In genomic region chr4:83282049-83282535, GRCh38 we compare ENCODE assay signal across 8 cellular contexts. TPM values are rescaled to one million over a fixed set of nuclear protein-coding genes. Genes with fewer than 3 reads are reported as not detected.
DNase-seq lines count a peak whose midpoint lies in the region; ATAC-seq, FAIRE-seq and TF ChIP-seq lines count a peak whose summit lies in the region.
"Had no signal": no experiment of that assay in that cellular context is flagged by ENCODE, and none has a peak within 500 bp of the region (broad histone marks: within the 10 kb centered on the region; RNA-seq: fewer than 3 reads in every experiment).

No MANE protein-coding gene starts in this region.

- peak; percentile 15 for DNase-seq in Daoy (ENCODE audit: low read depth)
- peak; percentile 19 for DNase-seq in HTR-8/SVneo (ENCODE audit: insufficient read length, low spot score)
- no peak for DNase-seq in RWPE2 (ENCODE audit: low spot score)
- DNase-seq in activated naive CD8-positive, alpha-beta T cell treated with anti-CD3 and anti-CD28 coated beads, Interleukin-2, amount 50 U/mL, for 16 hours (ENCODE audit: low read depth, low spot score) = peak; percentile 35
- peak; percentile 85 for DNase-seq in inferior parietal cortex (ENCODE audit: extremely low spot score)
- DNase-seq in stimulated activated CD4-positive, alpha-beta T cell treated with anti-CD3 and anti-CD28 coated beads, Interleukin-4, amount 100 ng/mL, for 1 hour = peak; percentile 16

- H3K4me1 ChIP-seq in RWPE2 (ENCODE audit: insufficient read depth, poor library complexity, severe bottlenecking) = peaks cover 14% of the 10 kb centered on the region

- H3K27me3 ChIP-seq in RWPE2 (ENCODE audit: insufficient read depth, poor library complexity, severe bottlenecking) = no peaks in the 10 kb centered on the region

- no peak overlapping the region for H3K27ac ChIP-seq in RWPE2 (ENCODE audit: poor library complexity, severe bottlenecking)
- H3K27ac ChIP-seq: epithelial cell of prostate had no signal

- no peak overlapping the region for H3K4me3 ChIP-seq in RWPE2 (ENCODE audit: severe bottlenecking)

- peaks cover 21% of the 10 kb centered on the region for H3K36me3 ChIP-seq in RWPE2 (ENCODE audit: low read depth)

- no peak for FAIRE-seq in HTR-8/SVneo (lab: Jason Lieb, UNC)

- no peaks in the 10 kb centered on the region for H3K9me3 ChIP-seq in RWPE2 (ENCODE audit: severe bottlenecking)

- peak; percentile 90 for TF ChIP-seq CTCF in RWPE2 (IDR thresholded peaks at IDR 0.05; ENCODE audit: poor library complexity, severe bottlenecking)

- ATAC-seq in RWPE2 (ENCODE audit: low read depth) = no peak
- ATAC-seq in GM18907 (IDR thresholded peaks at IDR 0.05; ENCODE audit: unreplicated experiment) = no peak

RNA-seq across cellular contexts. Expression of gene COQ2, which starts 2.5 kb away (rescaled TPM):
- 12.4 and 12.5 TPM in 2 replicates for total RNA-seq in Daoy (2014; rRNA removed; shearing (Covaris generic))

RNA-seq across cellular contexts. Expression of gene HPSE, which starts 52.6 kb away (rescaled TPM):
- 2.1 and 4.4 TPM in 2 replicates for total RNA-seq in Daoy (2014; rRNA removed; shearing (Covaris generic))
